17 cellular contexts compared by ENCODE assay signal in genomic region chr17:58556833-58557250, GRCh38. TPM values are rescaled to one million over a fixed set of nuclear protein-coding genes. Genes with fewer than 3 reads are reported as not detected.
A peak's percentile ranks its signal among the peaks of the same experiment; 100 is the strongest.
DNase-seq lines count a peak whose midpoint lies in the region; ATAC-seq lines count a peak whose summit lies in the region.
"Had no signal": no experiment of that assay in that cellular context is flagged by ENCODE, and none has a peak within 500 bp of the region (broad histone marks: within the 10 kb centered on the region; RNA-seq: fewer than 3 reads in every experiment).

No MANE protein-coding gene starts in this region.

- no peak overlapping the region for H3K4me3 ChIP-seq in Jurkat, Clone E6-1 (ENCODE audit: low read length)
- H3K4me3 ChIP-seq: tibial nerve had no signal

- ATAC-seq in esophagus mucosa (peak; percentile 73), HG03457 (IDR thresholded peaks at IDR 0.05; ENCODE audit: unreplicated experiment) (no peak), GM21367 (IDR thresholded peaks at IDR 0.05; ENCODE audit: unreplicated experiment) (no peak)

- peak overlapping the region; percentile 81 for H3K27ac ChIP-seq in substantia nigra (ENCODE audit: low read depth, low read length, poor library complexity, severe bottlenecking)
- H3K27ac ChIP-seq: KMS-11, parathyroid adenoma, tibial nerve had no signal

- DNase-seq in Jurkat, Clone E6-1 (ENCODE audit: low read depth, low spot score) = peak; percentile 12
- DNase-seq in SIG-M5 (lab: John Stamatoyannopoulos, UW) (peak; percentile 49), substantia nigra (lab: John Stamatoyannopoulos, UW) (peak in 13 of 49 donors; percentile 9 to 62 (median 16))
- DNase-seq in activated CD8-positive, alpha-beta memory T cell treated with anti-CD3 and anti-CD28 coated beads, Interleukin-2, amount 50 U/mL, for 48 hours = no peak
- DNase-seq in activated CD4-positive, alpha-beta T cell treated with anti-CD3 and anti-CD28 coated beads, Interleukin-2, amount 50 U/mL, for 4 hours = no peak
- DNase-seq: activated CD4-positive, alpha-beta T cell treated with anti-CD3 and anti-CD28 coated beads for 48 hours; activated gamma-delta T cell; cerebellar nuclear complex; COR-L47; mammary epithelial cell; SW 1271 had no signal

RNA-seq across cellular contexts. Expression of gene MTMR4, which starts 42.4 kb away (rescaled TPM):
- 26.3 TPM for polyA plus RNA-seq in Jurkat, Clone E6-1 (2012; ENCODE audit: insufficient read depth, insufficient read length)
- total RNA-seq in esophagus mucosa = 32.3 TPM

Comparison
In these comparisons a context has a peak if more than half of its experiments do, and no peak if none do; other contexts are left out.
1. DNase-seq: peak in Jurkat, Clone E6-1 (single experiment) and SIG-M5 (single experiment); none in activated CD8-positive, alpha-beta memory T cell treated with anti-CD3 and anti-CD28 coated beads, Interleukin-2, amount 50 U/mL, for 48 hours (single experiment) and activated CD4-positive, alpha-beta T cell treated with anti-CD3 and anti-CD28 coated beads, Interleukin-2, amount 50 U/mL, for 4 hours (0 of 2).